Comparison of ENCODE assay signal across 11 cellular contexts in genomic region chr4:6851431-6851830, GRCh38.
"Had no signal": no experiment of that assay in that cellular context is flagged by ENCODE, and none has a peak within 500 bp of the region (broad histone marks: within the 10 kb centered on the region; RNA-seq: fewer than 3 reads in every experiment).

No MANE protein-coding gene starts in this region.

- FAIRE-seq: H1, H54 had no signal

- DNase-seq: GM23248, GOT3, H7, H9, HCEC 1CT, HFFc6 had no signal

- H3K4me2 ChIP-seq: GM23338 had no signal

- H3K9me3 ChIP-seq: HAP-1 had no signal

- H3K9ac ChIP-seq: GM23248 had no signal

- H3K27ac Mint-ChIP-seq: GM23338, H9, HFFc6 had no signal

- H3K4me3 ChIP-seq: GM23248, GM23338, HAP-1 had no signal

- H2AFZ ChIP-seq: GM23248, GM23338 had no signal

- H3K27ac ChIP-seq: GM23248 had no signal

- H3K4me3 Mint-ChIP-seq: GM23338, H9, HFFc6 had no signal

- ATAC-seq: GM23338, HCT116 had no signal
